14 cellular contexts compared by ENCODE assay signal in the genomic region with DNA sequence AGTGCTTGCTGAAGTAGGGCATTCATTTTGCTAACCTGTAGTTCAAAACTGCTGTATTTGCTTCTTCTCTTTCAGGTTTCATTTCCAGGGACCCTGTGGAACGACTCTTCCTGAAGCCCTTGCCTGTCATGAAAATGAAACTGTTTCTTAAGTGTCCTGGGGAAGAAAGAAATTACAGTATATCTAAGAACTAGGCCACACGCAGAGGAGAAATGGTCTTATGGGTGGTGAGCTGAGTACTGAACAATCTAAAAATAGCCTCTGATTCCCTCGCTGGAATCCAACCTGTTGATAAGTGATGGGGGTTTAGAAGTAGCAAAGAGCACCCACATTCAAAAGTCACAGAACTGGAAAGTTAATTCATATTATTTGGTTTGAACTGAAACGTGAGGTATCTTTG. TPM values are rescaled to one million over a fixed set of nuclear protein-coding genes. Genes with fewer than 3 reads are reported as not detected.
DNase-seq lines count a peak whose midpoint lies in the region; ATAC-seq, FAIRE-seq and TF ChIP-seq lines count a peak whose summit lies in the region.
"Had no signal": no experiment of that assay in that cellular context is flagged by ENCODE, and none has a peak within 500 bp of the region (broad histone marks: within the 10 kb centered on the region; RNA-seq: fewer than 3 reads in every experiment).

No MANE protein-coding gene starts in this region.

- intact Hi-C loops in natural killer cell (cut with micrococcal nuclease): no loop called here
- intact Hi-C loops in K562 (cut with micrococcal nuclease): no loop called here
- intact Hi-C loops in lower lobe of right lung (cut with DNase I): no loop called here
- intact Hi-C loops in uterus (cut with DNase I; ENCODE audit: low total_unique reads): loop anchor here (10.0 kb wide), 1 partner anchor 153 kb away; no protein-coding TSS in a partner anchor

- no peak for DNase-seq in natural killer cell treated with Interleukin-12 subunit alpha and Interleukin-12 subunit beta and Interleukin-15 and Interleukin-18, amount 100 ng/mL, for 72 hours (ENCODE audit: low spot score)
- no peak for DNase-seq in natural killer cell
- DNase-seq in RPMI7951 (ENCODE audit: low read depth): peak; percentile 4
- DNase-seq in K562 (ENCODE audit: extremely low read depth in 1 of 4, low spot score in 3 of 4): peak in 2 of 4 experiments; percentile 39 to 59
- no peak for DNase-seq in lower lobe of right lung
- no peak for DNase-seq in GM12892 (ENCODE audit: insufficient read length)
- no peak for DNase-seq in uterus
- DNase-seq: cerebellar nuclear complex, hypothalamus, mesendoderm, NCI-H510A treated with DMSO at 0.1 percent for 48 hours had no signal

- WGBS in K562 (ENCODE audit: insufficient coverage, low coverage, missing lambda C conversion rate): 14% methylated on average over 4 of the region's 4 CpGs

- H3K4me1 Mint-ChIP-seq in natural killer cell treated with Interleukin-12 subunit alpha and Interleukin-12 subunit beta and Interleukin-15 and Interleukin-18, amount 100 ng/mL, for 72 hours (ENCODE audit: low read depth in 2 of 2): peaks cover 20 to 34% of the 10 kb centered on the region in 2 donors
- H3K4me1 Mint-ChIP-seq in natural killer cell: peaks cover 25 to 28% of the 10 kb centered on the region in 2 donors

- H3K9me3 ChIP-seq in K562 (replicated peaks; ENCODE audit: control insufficient read depth, insufficient read depth, low read depth, low read length) (no peaks in the 10 kb centered on the region), lower lobe of right lung (no peaks in the 10 kb centered on the region), uterus (no peaks in the 10 kb centered on the region)

- 0 out of 2 replicates have a peak, but pooled peaks cover 8% of the 10 kb centered on the region for H4K20me1 ChIP-seq in K562 (replicated peaks; ENCODE audit: control insufficient read depth, insufficient read depth, low read length)

- no peak for TF ChIP-seq POLR2A in K562 (conservative IDR thresholded peaks at IDR 0.05)
- TF ChIP-seq POLR2A in GM12892 (IDR thresholded peaks at IDR 0.05; ENCODE audit: low read depth, low read length): no peak
- no peak for TF ChIP-seq POLR2A in uterus (IDR thresholded peaks at IDR 0.05)

- H3K27me3 ChIP-seq in K562 (ENCODE audit: control insufficient read depth in 2 of 2, insufficient read depth in 2 of 2, low read length in 2 of 2) (no peaks in the 10 kb centered on the region), lower lobe of right lung (ENCODE audit: low read depth) (no peaks in the 10 kb centered on the region), uterus (no peaks in the 10 kb centered on the region)

- no peak for TF ChIP-seq EP300 in K562 (IDR thresholded peaks at IDR 0.05; ENCODE audit: low read length)

- CTCF ChIA-PET in K562 (lab: Yijun Ruan, JAX; ENCODE audit: low intra/inter-chr PET ratio): no interaction called here

- POLR2A ChIA-PET in K562 (lab: Yijun Ruan, JAX): interaction anchor here (0.6 kb wide), 1 partner anchor 8 kb away, joined by 4 read pairs; no protein-coding TSS in a partner anchor

- no TSS peak for BruUV-seq in K562 (replicated peaks; lab: Mats Ljungman, UMichigan)

- peak overlapping the region; percentile 84 for H2AFZ ChIP-seq in K562 (ENCODE audit: low read depth, low read length)

- ATAC-seq in natural killer cell treated with Interleukin-12 subunit alpha and Interleukin-12 subunit beta and Interleukin-15 and Interleukin-18, amount 100 ng/mL, for 72 hours: no peak
- ATAC-seq in natural killer cell: no peak
- no peak for ATAC-seq in K562
- no peak for ATAC-seq in lower lobe of right lung
- no peak for ATAC-seq in GM21825 (IDR thresholded peaks at IDR 0.05; ENCODE audit: unreplicated experiment)

- H3K27ac ChIP-seq in K562 (ENCODE audit: extremely low read depth, low read depth, low read length) (peak overlapping the region; percentile 66), lower lobe of right lung (no peak overlapping the region), uterus (no peak overlapping the region)
- H3K27ac ChIP-seq: VCaP had no signal

- H3K36me3 Mint-ChIP-seq in natural killer cell treated with Interleukin-12 subunit alpha and Interleukin-12 subunit beta and Interleukin-15 and Interleukin-18, amount 100 ng/mL, for 72 hours: peaks cover 7% of the 10 kb centered on the region
- peaks cover 6% of the 10 kb centered on the region for H3K36me3 Mint-ChIP-seq in natural killer cell

- H3K27ac Mint-ChIP-seq in natural killer cell treated with Interleukin-12 subunit alpha and Interleukin-12 subunit beta and Interleukin-15 and Interleukin-18, amount 100 ng/mL, for 72 hours: peak overlapping the region in 1 of 2 donors; percentile 63
- no peak overlapping the region for H3K27ac Mint-ChIP-seq in natural killer cell

- in situ Hi-C loops in K562 (cut with MboI): no loop called here

- TF ChIP-seq CTCF in natural killer cell (IDR thresholded peaks at IDR 0.05) (no peak), K562 (IDR thresholded peaks at IDR 0.05 in 2 of 3, conservative IDR thresholded peaks at IDR 0.05 in 1 of 3; ENCODE audit: insufficient read depth in 2 of 3, low read depth in 1 of 3, low read length in 3 of 3) (no peak), lower lobe of right lung (IDR thresholded peaks at IDR 0.05) (no peak), uterus (IDR thresholded peaks at IDR 0.05) (no peak)

- H3K79me2 ChIP-seq in K562 (ENCODE audit: control insufficient read depth, insufficient read depth, low read length): peaks cover 37% of the 10 kb centered on the region

- no peaks in the 10 kb centered on the region for H3K9me3 Mint-ChIP-seq in natural killer cell treated with Interleukin-12 subunit alpha and Interleukin-12 subunit beta and Interleukin-15 and Interleukin-18, amount 100 ng/mL, for 72 hours
- H3K9me3 Mint-ChIP-seq in natural killer cell: no peaks in the 10 kb centered on the region

- no peaks in the 10 kb centered on the region for H3K9me1 ChIP-seq in K562 (ENCODE audit: control insufficient read depth, insufficient read depth, low read length)

- no peak for FAIRE-seq in K562 (lab: Jason Lieb, UNC)
- no peak for FAIRE-seq in GM12892 (lab: Jason Lieb, UNC)
- FAIRE-seq: H54 had no signal

- H3K27me3 Mint-ChIP-seq in natural killer cell treated with Interleukin-12 subunit alpha and Interleukin-12 subunit beta and Interleukin-15 and Interleukin-18, amount 100 ng/mL, for 72 hours: no peaks in the 10 kb centered on the region
- H3K27me3 Mint-ChIP-seq in natural killer cell (ENCODE audit: low read depth in 2 of 2): no peaks in the 10 kb centered on the region

- H3K36me3 ChIP-seq in K562 (ENCODE audit: control insufficient read depth, insufficient read depth, low read length) (peaks cover 14% of the 10 kb centered on the region; the same call in 2 of the 3 replicates), lower lobe of right lung (no peaks in the 10 kb centered on the region), uterus (no peaks in the 10 kb centered on the region)

- H3K4me1 ChIP-seq in K562 (replicated peaks in 1 of 2; ENCODE audit: control insufficient read depth in 2 of 2, insufficient read depth in 2 of 2, low read length in 2 of 2) (peaks cover 11 to 22% of the 10 kb centered on the region in 2 experiments), lower lobe of right lung (peaks cover 17% of the 10 kb centered on the region), uterus (peaks cover 0 to 4% of the 10 kb centered on the region in 2 donors)

- peak overlapping the region; percentile 61 for H3K4me2 ChIP-seq in K562 (ENCODE audit: insufficient read depth, low read length)

- no peak for TF ChIP-seq RAD21 in K562 (CRISPR knock-in tag; conservative IDR thresholded peaks at IDR 0.05 in 1 of 2, IDR thresholded peaks at IDR 0.05 in 1 of 2)

- H3K4me3 Mint-ChIP-seq in natural killer cell treated with Interleukin-12 subunit alpha and Interleukin-12 subunit beta and Interleukin-15 and Interleukin-18, amount 100 ng/mL, for 72 hours: peak overlapping the region; percentile 48
- no peak overlapping the region for H3K4me3 Mint-ChIP-seq in natural killer cell

- H3K9ac ChIP-seq in K562 (ENCODE audit: insufficient read depth in 1 of 2, low read depth in 2 of 2, low read length in 2 of 2): peak overlapping the region in 1 of 2 experiments; percentile 60; a peak in 2 of 4 replicates

- no peak overlapping the region; the same call in 1 of the 2 replicates for H3K4me3 ChIP-seq in K562
- H3K4me3 ChIP-seq in lower lobe of right lung: no peak overlapping the region
- no peak overlapping the region for H3K4me3 ChIP-seq in uterus

RNA-seq across cellular contexts. Expression of gene NOL7, which starts 3.4 kb away (rescaled TPM):
- 100 to 1,000 TPM in 1 of 2 donors, 10 to 100 TPM in 1; 62.6 to 102 TPM for total RNA-seq in natural killer cell treated with Interleukin-12 subunit alpha and Interleukin-12 subunit beta and Interleukin-15 and Interleukin-18, amount 100 ng/mL, for 72 hours
- total RNA-seq in natural killer cell (10 to 100 TPM; 24.7 to 31.3 (median 29.6) TPM), K562 (2014; rRNA removed) (199 and 235 TPM in 2 replicates), K562 (2014; rRNA removed; fragmentation: Illumina TruSeq; extraction: Trizol) (167 and 196 TPM in 2 replicates), K562 (2015; rRNA removed; fragmentation: Illumina TruSeq; extraction: Trizol) (159 and 162 TPM in 2 replicates), K562 (2021) (137 and 146 TPM in 2 replicates), lower lobe of right lung (49.3 TPM), uterus (10 to 100 TPM; 49.4 to 64.7 (median 55.7) TPM)
- 89.5 and 108 TPM in 2 replicates for total RNA-seq in RPMI7951 (2014; rRNA removed; shearing (Covaris generic))
- total RNA-seq in K562 (2011; cell fraction: chromatin; rRNA removed; ENCODE audit: low replicate concordance): 19.4 and 35.8 TPM in 2 replicates
- total RNA-seq in K562 (2011; cell fraction: nucleolus; rRNA removed): 26.6 and 26.8 TPM in 2 replicates
- total RNA-seq in K562 (2011; cell fraction: nucleoplasm; rRNA removed): 28.4 and 33.0 TPM in 2 replicates
- polyA plus RNA-seq in K562 (2011; rRNA removed) (47.0 and 79.2 TPM in 2 replicates), K562 (2014; fragmentation: Illumina TruSeq; extraction: Trizol) (157 and 177 TPM in 2 replicates), K562 (2014; fragmentation: Nextera tagmentation; extraction: Ambion mirVana) (10 to 100 TPM; 19.4 to 23.4 TPM), K562 (2014; rRNA removed) (214 TPM in 2 replicates)
- 31.3 and 35.5 TPM in 2 replicates for polyA plus RNA-seq in K562 (2011; cell fraction: cytosol; rRNA removed)
- 23.3 and 29.9 TPM in 2 replicates for polyA plus RNA-seq in K562 (2011; cell fraction: nucleus; rRNA removed)
- 125 and 138 TPM in 2 replicates for polyA plus RNA-seq in K562 (2012)
- 22.9 and 25.8 TPM in 2 replicates for polyA minus RNA-seq in K562 (2011; rRNA and poly(A)+ RNA removed)
- polyA minus RNA-seq in K562 (2011; cell fraction: cytosol; rRNA and poly(A)+ RNA removed): 20.5 and 24.8 TPM in 2 replicates
- 17.0 and 21.9 TPM in 2 replicates for polyA minus RNA-seq in K562 (2011; cell fraction: nucleus; rRNA and poly(A)+ RNA removed)
- 70.2 TPM for polyA plus RNA-seq in GM12892 (2012; ENCODE audit: missing spikeins)

RNA-seq across cellular contexts. Expression of gene SIRT5, which starts 37.3 kb away (rescaled TPM):
- 1 to 10 TPM; 4.7 to 6.9 TPM for total RNA-seq in natural killer cell treated with Interleukin-12 subunit alpha and Interleukin-12 subunit beta and Interleukin-15 and Interleukin-18, amount 100 ng/mL, for 72 hours
- total RNA-seq in natural killer cell (10 to 100 TPM in 2 of 3 donors, 1 to 10 TPM in 1; 8.8 to 13.9 (median 12.2) TPM), K562 (2014; rRNA removed) (7.4 and 8.6 TPM in 2 replicates), K562 (2014; rRNA removed; fragmentation: Illumina TruSeq; extraction: Trizol) (11.6 and 15.0 TPM in 2 replicates), K562 (2015; rRNA removed; fragmentation: Illumina TruSeq; extraction: Trizol) (10.0 and 13.4 TPM in 2 replicates), K562 (2021) (8.6 and 8.7 TPM in 2 replicates), lower lobe of right lung (15.3 TPM), uterus (10 to 100 TPM; 16.2 to 27.9 (median 18.0) TPM)
- total RNA-seq in RPMI7951 (2014; rRNA removed; shearing (Covaris generic)): 5.9 and 10.0 TPM in 2 replicates
- total RNA-seq in K562 (2011; cell fraction: chromatin; rRNA removed; ENCODE audit: low replicate concordance): 14.1 and 21.0 TPM in 2 replicates
- total RNA-seq in K562 (2011; cell fraction: nucleolus; rRNA removed): 9.3 and 10.0 TPM in 2 replicates
- 16.4 and 25.4 TPM in 2 replicates for total RNA-seq in K562 (2011; cell fraction: nucleoplasm; rRNA removed)
- polyA plus RNA-seq in K562 (2011; rRNA removed) (9.2 and 11.4 TPM in 2 replicates), K562 (2014; fragmentation: Illumina TruSeq; extraction: Trizol) (12.5 and 15.7 TPM in 2 replicates), K562 (2014; fragmentation: Nextera tagmentation; extraction: Ambion mirVana) (1 to 10 TPM; 2.1 to 2.3 TPM), K562 (2014; rRNA removed) (11.7 and 15.7 TPM in 2 replicates)
- 7.1 and 7.7 TPM in 2 replicates for polyA plus RNA-seq in K562 (2011; cell fraction: cytosol; rRNA removed)
- 11.8 and 16.3 TPM in 2 replicates for polyA plus RNA-seq in K562 (2011; cell fraction: nucleus; rRNA removed)
- 9.1 and 15.2 TPM in 2 replicates for polyA plus RNA-seq in K562 (2012)
- 6.5 TPM in 2 replicates for polyA minus RNA-seq in K562 (2011; rRNA and poly(A)+ RNA removed)
- 3.3 and 3.4 TPM in 2 replicates for polyA minus RNA-seq in K562 (2011; cell fraction: cytosol; rRNA and poly(A)+ RNA removed)
- polyA minus RNA-seq in K562 (2011; cell fraction: nucleus; rRNA and poly(A)+ RNA removed): 7.8 and 8.2 TPM in 2 replicates
- 9.9 TPM for polyA plus RNA-seq in GM12892 (2012; ENCODE audit: missing spikeins)
